In the genomic region with DNA sequence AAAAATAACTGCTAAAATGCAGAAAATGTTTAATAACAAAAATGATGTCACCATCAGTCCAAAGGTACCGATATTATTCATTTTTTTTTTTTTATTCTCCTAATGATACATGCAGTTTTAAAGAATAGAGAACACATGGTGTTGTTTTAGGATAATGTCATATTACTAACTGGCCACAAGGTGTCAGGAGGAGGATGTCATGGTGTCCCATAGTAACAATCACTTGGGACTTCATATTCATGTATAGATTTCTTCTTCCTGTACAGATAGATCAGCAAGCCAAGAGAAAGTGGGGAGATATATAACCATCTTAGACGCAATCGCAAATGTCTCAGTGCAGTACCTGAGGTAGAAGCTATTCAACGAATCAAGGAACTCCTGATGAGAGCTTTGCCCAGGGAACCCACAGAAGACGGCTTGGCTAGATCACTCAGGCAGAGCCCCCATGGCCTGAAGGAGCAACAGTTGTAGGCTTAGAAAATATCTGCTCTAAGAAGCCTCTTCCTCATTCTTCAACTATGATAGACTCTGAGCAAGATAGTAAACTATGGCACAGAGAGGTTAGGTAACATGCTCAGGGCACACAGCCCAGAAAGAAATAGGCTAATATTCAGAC, we compare ENCODE assay signal across 9 cellular contexts. TPM values are rescaled to one million over a fixed set of nuclear protein-coding genes. Genes with fewer than 3 reads are reported as not detected.
DNase-seq lines count a peak whose midpoint lies in the region; ATAC-seq and TF ChIP-seq lines count a peak whose summit lies in the region.
"Had no signal": no experiment of that assay in that cellular context is flagged by ENCODE, and none has a peak within 500 bp of the region (broad histone marks: within the 10 kb centered on the region; RNA-seq: fewer than 3 reads in every experiment).

No MANE protein-coding gene starts in this region.

- H3K79me2 ChIP-seq in PC-3 (ENCODE audit: low read length): no peaks in the 10 kb centered on the region
- H3K79me2 ChIP-seq in fibroblast of lung (ENCODE audit: control insufficient read depth, insufficient read depth, low read length): no peaks in the 10 kb centered on the region

- H3F3A ChIP-seq in PC-3 (ENCODE audit: low read length, unreplicated experiment): no peaks in the 10 kb centered on the region

- no peaks in the 10 kb centered on the region for H3K36me3 Mint-ChIP-seq in stimulated activated naive B cell treated with anti-CD40 and anti-IgM and Interleukin-4, amounts not matched to agents 10 μg/mL and 1 μg/mL and 100 μg/mL, for 72 hours

- H3K27me3 ChIP-seq in PC-3 (ENCODE audit: low read length) (0 out of 2 replicates have a peak, but pooled peaks cover 12% of the 10 kb centered on the region), fibroblast of lung (ENCODE audit: control insufficient read depth, insufficient read depth, low read length) (no peaks in the 10 kb centered on the region), tibial artery (no peaks in the 10 kb centered on the region)

- H3K27ac Mint-ChIP-seq in stimulated activated naive B cell treated with anti-CD40 and anti-IgM and Interleukin-4, amounts not matched to agents 10 μg/mL and 1 μg/mL and 100 μg/mL, for 72 hours: no peak overlapping the region

- POLR2A ChIA-PET in PC-3 (lab: Charles Lee; ENCODE audit: unreplicated experiment): no interaction called here

- H3K4me3 ChIP-seq in PC-3 (ENCODE audit: low read length) (no peak overlapping the region), fibroblast of lung (replicated peaks in 1 of 4; ENCODE audit: control extremely low read depth in 1 of 4, insufficient read depth in 1 of 4, low read depth in 3 of 4, low read length in 4 of 4) (no peak overlapping the region), tibial artery (no peak overlapping the region)

- CTCF ChIA-PET in PC-3 (lab: Charles Lee): no interaction called here

- H3K27me3 Mint-ChIP-seq in stimulated activated naive B cell treated with anti-CD40 and anti-IgM and Interleukin-4, amounts not matched to agents 10 μg/mL and 1 μg/mL and 100 μg/mL, for 72 hours: no peaks in the 10 kb centered on the region

- H3K36me3 ChIP-seq in PC-3 (ENCODE audit: low read depth, low read length) (no peaks in the 10 kb centered on the region), fibroblast of lung (ENCODE audit: control insufficient read depth, insufficient read depth, low read length) (no peaks in the 10 kb centered on the region), tibial artery (no peaks in the 10 kb centered on the region)

- intact Hi-C loops in PC-3 (cut with micrococcal nuclease) (loop anchor here (1.0 kb wide), 5 partner anchors 64 to 575 kb away; no protein-coding TSS in a partner anchor), tibial artery (cut with DNase I; ENCODE audit: low total_unique reads) (no loop called here)

- H3K4me2 ChIP-seq in PC-3 (ENCODE audit: low read length) (no peak overlapping the region), fibroblast of lung (ENCODE audit: extremely low read depth, insufficient read depth, low read length) (no peak overlapping the region)

- no peak overlapping the region for H3K4me3 Mint-ChIP-seq in stimulated activated naive B cell treated with anti-CD40 and anti-IgM and Interleukin-4, amounts not matched to agents 10 μg/mL and 1 μg/mL and 100 μg/mL, for 72 hours

- H3K27ac ChIP-seq in PC-3 (ENCODE audit: low read length) (no peak overlapping the region), fibroblast of lung (ENCODE audit: insufficient read depth, low read length) (no peak overlapping the region), tibial artery (no peak overlapping the region)

- H3K9me3 ChIP-seq in PC-3 (ENCODE audit: low read length): no peaks in the 10 kb centered on the region
- no peaks in the 10 kb centered on the region for H3K9me3 ChIP-seq in fibroblast of lung (ENCODE audit: control insufficient read depth, insufficient read depth, low read depth, low read length)
- H3K9me3 ChIP-seq in tibial artery: no peaks in the 10 kb centered on the region

- DNase-seq in DMS79 treated with DMSO at 0.1 percent for 48 hours (lab: John Stamatoyannopoulos, UW) (peak; percentile 3), DMS79 (lab: John Stamatoyannopoulos, UW) (no peak), PC-3 (peak; percentile 64), fibroblast of lung (ENCODE audit: low read depth in 2 of 2) (peak in 1 of 2 donors; percentile 0), tibial artery (no peak)
- no peak for DNase-seq in stimulated activated naive B cell treated with anti-CD40 and anti-IgM and Interleukin-4, amounts not matched to agents 10 μg/mL and 1 μg/mL and 100 μg/mL, for 72 hours

- H3K9me2 ChIP-seq in PC-3 (replicated peaks; ENCODE audit: low read length): no peaks in the 10 kb centered on the region

- H3K4me1 Mint-ChIP-seq in stimulated activated naive B cell treated with anti-CD40 and anti-IgM and Interleukin-4, amounts not matched to agents 10 μg/mL and 1 μg/mL and 100 μg/mL, for 72 hours: peaks cover 12 to 24% of the 10 kb centered on the region in 2 donors

- H3K9me3 Mint-ChIP-seq in stimulated activated naive B cell treated with anti-CD40 and anti-IgM and Interleukin-4, amounts not matched to agents 10 μg/mL and 1 μg/mL and 100 μg/mL, for 72 hours: no peaks in the 10 kb centered on the region

- H2AFZ ChIP-seq in PC-3 (ENCODE audit: low read length) (no peak overlapping the region), fibroblast of lung (ENCODE audit: low read length) (no peak overlapping the region)

- TF ChIP-seq CTCF in PC-3 (conservative IDR thresholded peaks at IDR 0.05; ENCODE audit: low read depth, low read length) (peak; percentile 77), fibroblast of lung (conservative IDR thresholded peaks at IDR 0.05 in 1 of 2, IDR thresholded peaks at IDR 0.05 in 1 of 2; ENCODE audit: low read depth in 1 of 2, low read length in 2 of 2) (peak; percentile 6 to 19), tibial artery (IDR thresholded peaks at IDR 0.05) (peak in 1 of 2 experiments; percentile 15)

- H3K4me1 ChIP-seq in PC-3 (ENCODE audit: insufficient read depth, low read length) (no peaks in the 10 kb centered on the region), fibroblast of lung (ENCODE audit: control insufficient read depth, extremely low read depth, insufficient read depth, low read length) (no peaks in the 10 kb centered on the region), tibial artery (no peaks in the 10 kb centered on the region)

- BruUV-seq in PC-3 (replicated peaks; lab: Mats Ljungman, UMichigan): no TSS peak

- no peaks in the 10 kb centered on the region for H4K20me1 ChIP-seq in PC-3 (ENCODE audit: low read length)
- H4K20me1 ChIP-seq in fibroblast of lung (ENCODE audit: control insufficient read depth, extremely low read depth, insufficient read depth, low read length): no peaks in the 10 kb centered on the region

- ATAC-seq in GM19452 (IDR thresholded peaks at IDR 0.05; ENCODE audit: unreplicated experiment): peak; percentile 77
- peak; percentile 92 for ATAC-seq in HG03520 (IDR thresholded peaks at IDR 0.05; ENCODE audit: unreplicated experiment)
- ATAC-seq in PC-3: peak; percentile 85
- ATAC-seq in stimulated activated naive B cell treated with anti-CD40 and anti-IgM and Interleukin-4, amounts not matched to agents 10 μg/mL and 1 μg/mL and 100 μg/mL, for 72 hours (replicated peaks): peak; percentile 92 to 93

- H3K9ac ChIP-seq in PC-3 (ENCODE audit: low read length): no peak overlapping the region
- no peak overlapping the region for H3K9ac ChIP-seq in fibroblast of lung (ENCODE audit: insufficient read depth, low read length)

RNA-seq across cellular contexts. Expression of gene OR2T11, which starts 12.3 kb away (rescaled TPM):
- total RNA-seq in PC-3 (2014; rRNA removed) (not detected in 2 replicates), fibroblast of lung (not detected in 2 replicates)
- polyA plus RNA-seq in fibroblast of lung: not detected in 2 replicates
- polyA plus RNA-seq in fibroblast of lung (2012): not detected in 2 replicates
- not detected in 2 replicates for polyA minus RNA-seq in fibroblast of lung (ENCODE audit: low replicate concordance)
- polyA plus RNA-seq: adipose tissue had no signal

RNA-seq across cellular contexts. Expression of gene OR2T35, which starts 22.5 kb away (rescaled TPM):
- total RNA-seq in PC-3 (2014; rRNA removed) (not detected in 2 replicates), fibroblast of lung (not detected in 2 replicates)
- polyA plus RNA-seq in fibroblast of lung: 0.03 TPM in 1 of 2 replicates, not detected in the other
- polyA plus RNA-seq in fibroblast of lung (2012): not detected in 2 replicates
- polyA minus RNA-seq in fibroblast of lung (ENCODE audit: low replicate concordance): not detected in 2 replicates
- polyA plus RNA-seq: adipose tissue had no signal

RNA-seq across cellular contexts. Expression of gene OR2T10, which starts 25.1 kb away (rescaled TPM):
- not detected in 2 replicates for total RNA-seq in PC-3 (2014; rRNA removed)
- not detected in 2 replicates for total RNA-seq in fibroblast of lung
- polyA plus RNA-seq in fibroblast of lung: not detected in 2 replicates
- not detected in 2 replicates for polyA plus RNA-seq in fibroblast of lung (2012)
- polyA minus RNA-seq in fibroblast of lung (ENCODE audit: low replicate concordance): not detected in 2 replicates
- polyA plus RNA-seq: adipose tissue had no signal

RNA-seq across cellular contexts. Expression of gene OR2T27, which starts 32.7 kb away (rescaled TPM):
- total RNA-seq in PC-3 (2014; rRNA removed) (not detected in 2 replicates), fibroblast of lung (not detected in 2 replicates)
- polyA plus RNA-seq in fibroblast of lung: not detected in 2 replicates
- polyA plus RNA-seq in fibroblast of lung (2012): not detected in 2 replicates
- not detected in 2 replicates for polyA minus RNA-seq in fibroblast of lung (ENCODE audit: low replicate concordance)
- polyA plus RNA-seq: adipose tissue had no signal

RNA-seq across cellular contexts. Expression of gene OR2T34, which starts 48.0 kb away (rescaled TPM):
- total RNA-seq in PC-3 (2014; rRNA removed): not detected in 2 replicates
- not detected in 2 replicates for total RNA-seq in fibroblast of lung
- not detected in 2 replicates for polyA plus RNA-seq in fibroblast of lung
- not detected in 2 replicates for polyA plus RNA-seq in fibroblast of lung (2012)
- polyA minus RNA-seq in fibroblast of lung (ENCODE audit: low replicate concordance): not detected in 2 replicates
- polyA plus RNA-seq: adipose tissue had no signal

Comparison
In these comparisons a context has a peak if more than half of its experiments do, and no peak if none do; other contexts are left out.
1. DNase-seq: peak in DMS79 treated with DMSO at 0.1 percent for 48 hours (single experiment) and PC-3 (single experiment); none in DMS79 (single experiment), stimulated activated naive B cell treated with anti-CD40 and anti-IgM and Interleukin-4, amounts not matched to agents 10 μg/mL and 1 μg/mL and 100 μg/mL, for 72 hours (single experiment) and tibial artery (0 of 2).
2. Peak in every context shown above with its lines, with median percentiles within 50 percentile points of each other: ATAC-seq.